In the genomic region with DNA sequence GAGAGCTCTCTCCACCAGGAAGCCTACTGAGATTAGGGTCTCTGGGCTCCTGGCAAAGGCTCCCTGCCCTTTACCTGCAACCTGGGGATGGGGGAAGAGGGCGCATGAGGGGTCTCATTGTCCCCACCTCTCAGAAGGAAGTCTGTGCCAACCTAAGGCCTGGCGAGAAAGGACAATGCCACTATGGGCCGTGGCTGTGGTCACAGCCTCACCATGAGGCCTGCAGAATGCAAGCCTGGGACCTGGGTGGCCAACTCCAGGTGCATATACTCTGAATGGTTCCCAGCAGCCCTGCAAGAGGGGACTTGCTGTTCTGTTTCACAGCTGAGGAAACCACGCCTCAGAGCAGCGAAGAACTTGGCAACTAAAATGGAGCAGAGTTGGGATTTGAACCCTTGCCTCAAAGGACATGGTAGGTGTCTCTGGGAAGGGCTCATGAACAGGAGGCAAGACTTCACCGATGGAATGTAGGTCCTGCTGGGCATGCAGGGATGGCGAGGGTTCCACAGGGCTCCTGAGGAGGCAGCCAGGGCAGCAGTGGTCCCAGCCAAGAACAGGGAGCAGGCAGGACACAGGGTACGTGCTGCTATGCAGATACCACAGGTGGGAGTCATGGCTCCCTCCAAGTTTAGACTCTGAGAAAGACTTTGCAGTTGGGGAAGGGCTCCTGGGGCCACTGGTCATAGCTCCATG, we compare ENCODE assay signal across 25 cellular contexts. TPM values are rescaled to one million over a fixed set of nuclear protein-coding genes. Genes with fewer than 3 reads are reported as not detected.
DNase-seq lines count a peak whose midpoint lies in the region; ATAC-seq and TF ChIP-seq lines count a peak whose summit lies in the region.
"Had no signal": no experiment of that assay in that cellular context is flagged by ENCODE, and none has a peak within 500 bp of the region (broad histone marks: within the 10 kb centered on the region; RNA-seq: fewer than 3 reads in every experiment).

No MANE protein-coding gene starts in this region.

- H3K36me3 ChIP-seq in BLaER1 (no peaks in the 10 kb centered on the region), RWPE2 (ENCODE audit: low read depth) (no peaks in the 10 kb centered on the region), heart right ventricle (peaks cover 0 to 33% (median 0%) of the 10 kb centered on the region in 9 donors), ovary (no peaks in the 10 kb centered on the region)
- H3K36me3 ChIP-seq: colonic mucosa, gastroesophageal sphincter, neural progenitor cell, thoracic aorta had no signal

- H3K4me3 ChIP-seq in BLaER1 (no peak overlapping the region), RWPE2 (ENCODE audit: severe bottlenecking) (no peak overlapping the region), heart right ventricle (peak overlapping the region; percentile 50 to 69 (median 59)), ovary (no peak overlapping the region)
- H3K4me3 ChIP-seq: colonic mucosa, gastroesophageal sphincter, lung, neural progenitor cell, SK-N-MC, thoracic aorta had no signal

- no peak for TF ChIP-seq POLR2A in ovary (IDR thresholded peaks at IDR 0.05)

- no peaks in the 10 kb centered on the region for H3K27me3 ChIP-seq in BLaER1
- no peaks in the 10 kb centered on the region for H3K27me3 ChIP-seq in RWPE2 (ENCODE audit: insufficient read depth, poor library complexity, severe bottlenecking)
- no peaks in the 10 kb centered on the region for H3K27me3 ChIP-seq in heart right ventricle
- no peaks in the 10 kb centered on the region for H3K27me3 ChIP-seq in ovary
- H3K27me3 ChIP-seq: colonic mucosa, gastroesophageal sphincter, neural progenitor cell had no signal

- 50 to 65% methylated on average over 8 of the region's 8 CpGs for WGBS in heart right ventricle, 2 donors
- WGBS in ovary, 3 donors, result 86 to 92% (median 91%) methylated on average over 8 of the region's 8 CpGs

- H3K4me1 ChIP-seq in BLaER1, result peaks cover 42% of the 10 kb centered on the region
- H3K4me1 ChIP-seq in RWPE2 (ENCODE audit: insufficient read depth, poor library complexity, severe bottlenecking), result no peaks in the 10 kb centered on the region
- peaks cover 6 to 59% (median 19%) of the 10 kb centered on the region in 9 donors for H3K4me1 ChIP-seq in heart right ventricle
- peaks cover 10% of the 10 kb centered on the region for H3K4me1 ChIP-seq in ovary (ENCODE audit: insufficient read depth)
- H3K4me1 ChIP-seq: colonic mucosa had no signal

- POLR2A ChIA-PET in HEK293T (lab: Yijun Ruan, JAX), result interaction anchor here (0.8 to 1.4 kb wide), 2 partner anchors 12 kb away, joined by 3 read pairs; no protein-coding TSS in a partner anchor

- peak; percentile 24 for DNase-seq in RWPE2 (ENCODE audit: low spot score)
- DNase-seq in heart right ventricle, result peak; percentile 3 to 17
- peak in 4 of 5 donors; percentile 5 to 14 (median 7) for DNase-seq in ovary
- no peak for DNase-seq in HEK293T (ENCODE audit: extremely low spot score)
- no peak for DNase-seq in activated CD4-positive, alpha-beta T cell treated with anti-CD3 and anti-CD28 coated beads for 1 hour
- no peak for DNase-seq in HuH-7.5 (ENCODE audit: low spot score)
- DNase-seq: ACHN; colonic mucosa; EL; H9; NCI-H1092; NCI-H187 treated with DMSO at 0.1 percent for 48 hours; NCI-H2227 treated with DMSO at 0.1 percent for 48 hours; stimulated activated CD4-positive, alpha-beta T cell treated with anti-CD3 and anti-CD28 coated beads, Interleukin-4, amount 100 ng/mL, for 1 hour; stimulated activated naive B cell treated with anti-CD40 and anti-IgM and Interleukin-4, amounts not matched to agents 10 μg/mL and 1 μg/mL and 100 μg/mL, for 72 hours had no signal

- H3K9me3 ChIP-seq in BLaER1, result no peaks in the 10 kb centered on the region
- H3K9me3 ChIP-seq in RWPE2 (ENCODE audit: severe bottlenecking), result no peaks in the 10 kb centered on the region
- no peaks in the 10 kb centered on the region for H3K9me3 ChIP-seq in heart right ventricle
- no peaks in the 10 kb centered on the region for H3K9me3 ChIP-seq in ovary
- H3K9me3 ChIP-seq: colonic mucosa, gastroesophageal sphincter, thoracic aorta had no signal

- CTCF ChIA-PET in HEK293T (lab: Yijun Ruan, JAX), result no interaction called here

- no peak for TF ChIP-seq CTCF in RWPE2 (IDR thresholded peaks at IDR 0.05; ENCODE audit: poor library complexity, severe bottlenecking)
- no peak for TF ChIP-seq CTCF in heart right ventricle (IDR thresholded peaks at IDR 0.05)
- TF ChIP-seq CTCF in ovary (IDR thresholded peaks at IDR 0.05), result no peak

- TF ChIP-seq EP300 in ovary (IDR thresholded peaks at IDR 0.05), result no peak

- intact Hi-C loops in heart right ventricle (cut with DNase I), result loop anchor here in 1 of 10 donors (10.0 kb wide), 1 partner anchor 463 kb away; no protein-coding TSS in a partner anchor
- intact Hi-C loops in ovary (cut with DNase I), result no loop called here

- H4K20me1 ChIP-seq in BLaER1, result no peaks in the 10 kb centered on the region

- H3K9ac ChIP-seq in BLaER1, result peak overlapping the region; percentile 22; the same call in 1 of the 2 replicates
- H3K9ac ChIP-seq: neural progenitor cell had no signal

- H3K27ac ChIP-seq in BLaER1 (no peak overlapping the region), RWPE2 (ENCODE audit: poor library complexity, severe bottlenecking) (no peak overlapping the region), heart right ventricle (peak overlapping the region; percentile 84 to 98 (median 93)), ovary (no peak overlapping the region)
- H3K27ac ChIP-seq: colonic mucosa, gastroesophageal sphincter, neural progenitor cell, SK-N-MC, thoracic aorta had no signal

- ATAC-seq in RWPE2 (ENCODE audit: low read depth) (no peak), heart right ventricle (no peak), HG03025 (IDR thresholded peaks at IDR 0.05; ENCODE audit: low FRiP score, unreplicated experiment) (no peak)
- ATAC-seq: gastroesophageal sphincter; stimulated activated naive B cell treated with anti-CD40 and anti-IgM and Interleukin-4, amounts not matched to agents 10 μg/mL and 1 μg/mL and 100 μg/mL, for 72 hours; T-helper 17 cell had no signal

- peak overlapping the region; percentile 70 for H3K4me2 ChIP-seq in BLaER1
- H3K4me2 ChIP-seq: neural progenitor cell had no signal

TF ChIP-seq in HEK293T, 16 proteins besides CTCF, POLR2A, EP300 and RAD21:
- TF ChIP-seq SP1 (IDR thresholded peaks at IDR 0.05) (no peak), FOXM1 (IDR thresholded peaks at IDR 0.05; ENCODE audit: borderline replicate concordance) (no peak), BHLHE40 (IDR thresholded peaks at IDR 0.05; ENCODE audit: borderline replicate concordance) (no peak), FOXA1 (IDR thresholded peaks at IDR 0.05) (no peak), L3MBTL2 (conservative IDR thresholded peaks at IDR 0.05) (no peak), LEF1 (IDR thresholded peaks at IDR 0.05; ENCODE audit: borderline replicate concordance) (no peak), ZNF384 (IDR thresholded peaks at IDR 0.05) (no peak), FOXK2 (IDR thresholded peaks at IDR 0.05) (no peak), CTBP1 (IDR thresholded peaks at IDR 0.05; ENCODE audit: borderline replicate concordance) (no peak), ELF4 (IDR thresholded peaks at IDR 0.05) (no peak)
- TF ChIP-seq, protein P1, sequence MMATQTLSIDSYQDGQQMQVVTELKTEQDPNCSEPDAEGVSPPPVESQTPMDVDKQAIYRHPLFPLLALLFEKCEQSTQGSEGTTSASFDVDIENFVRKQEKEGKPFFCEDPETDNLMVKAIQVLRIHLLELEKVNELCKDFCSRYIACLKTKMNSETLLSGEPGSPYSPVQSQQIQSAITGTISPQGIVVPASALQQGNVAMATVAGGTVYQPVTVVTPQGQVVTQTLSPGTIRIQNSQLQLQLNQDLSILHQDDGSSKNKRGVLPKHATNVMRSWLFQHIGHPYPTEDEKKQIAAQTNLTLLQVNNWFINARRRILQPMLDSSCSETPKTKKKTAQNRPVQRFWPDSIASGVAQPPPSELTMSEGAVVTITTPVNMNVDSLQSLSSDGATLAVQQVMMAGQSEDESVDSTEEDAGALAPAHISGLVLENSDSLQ (IDR thresholded peaks at IDR 0.05), result no peak

RNA-seq across cellular contexts. Expression of a gene that starts 1.1 kb away (rescaled TPM):
- total RNA-seq in heart right ventricle (1,000 to 10,000 TPM; 5,377 to 9,904 (median 7,431) TPM), ovary (10 to 100 TPM in 1 of 7 donors, 1 to 10 TPM in 6; 2.6 to 10.8 (median 4.3) TPM)
- polyA plus RNA-seq in heart right ventricle (1,000 to 10,000 TPM; 7,541 to 8,578 TPM), ovary (1 to 10 TPM in 1 of 2 donors, under 1 TPM in 1; 0.63 to 2.9 TPM)
- total RNA-seq: pulmonary artery endothelial cell, RPMI7951, T-helper 17 cell had no signal

RNA-seq across cellular contexts. Expression of a gene that starts 15.4 kb away (rescaled TPM):
- 10 to 100 TPM in 2 of 10 donors, 1 to 10 TPM in 8; 1.5 to 18.5 (median 3.0) TPM for total RNA-seq in heart right ventricle
- 10 to 100 TPM; 12.8 to 89.8 TPM for polyA plus RNA-seq in heart right ventricle
- 10 to 100 TPM in 6 of 7 donors, 1 to 10 TPM in 1; 5.9 to 23.9 (median 13.4) TPM for total RNA-seq in ovary
- polyA plus RNA-seq in ovary, result 1 to 10 TPM; 3.8 to 9.4 TPM
- total RNA-seq: RPMI7951, T-helper 17 cell had no signal

Comparison
In these comparisons a context has a peak if more than half of its experiments do, and no peak if none do; other contexts are left out.
1. H3K27ac ChIP-seq: peak in heart right ventricle (10 of 10); none in BLaER1 (single experiment), RWPE2 (single experiment) and ovary (0 of 2).
2. H3K4me3 ChIP-seq: peak in heart right ventricle (10 of 10); none in BLaER1 (single experiment), RWPE2 (single experiment) and ovary (single experiment).
3. DNase-seq: peak in RWPE2 (single experiment), heart right ventricle (2 of 2) and ovary (4 of 5); none in HEK293T (single experiment), activated CD4-positive, alpha-beta T cell treated with anti-CD3 and anti-CD28 coated beads for 1 hour (single experiment) and HuH-7.5 (single experiment).
4. RNA of a gene that starts 1.1 kb away (total RNA-seq): 5,377 to 9,904 TPM in heart right ventricle; 2.6 to 10.8 TPM in ovary; every median in the first group is over 100 times any median in the second.